ENCODE assay signal across 10 cellular contexts in the genomic region with DNA sequence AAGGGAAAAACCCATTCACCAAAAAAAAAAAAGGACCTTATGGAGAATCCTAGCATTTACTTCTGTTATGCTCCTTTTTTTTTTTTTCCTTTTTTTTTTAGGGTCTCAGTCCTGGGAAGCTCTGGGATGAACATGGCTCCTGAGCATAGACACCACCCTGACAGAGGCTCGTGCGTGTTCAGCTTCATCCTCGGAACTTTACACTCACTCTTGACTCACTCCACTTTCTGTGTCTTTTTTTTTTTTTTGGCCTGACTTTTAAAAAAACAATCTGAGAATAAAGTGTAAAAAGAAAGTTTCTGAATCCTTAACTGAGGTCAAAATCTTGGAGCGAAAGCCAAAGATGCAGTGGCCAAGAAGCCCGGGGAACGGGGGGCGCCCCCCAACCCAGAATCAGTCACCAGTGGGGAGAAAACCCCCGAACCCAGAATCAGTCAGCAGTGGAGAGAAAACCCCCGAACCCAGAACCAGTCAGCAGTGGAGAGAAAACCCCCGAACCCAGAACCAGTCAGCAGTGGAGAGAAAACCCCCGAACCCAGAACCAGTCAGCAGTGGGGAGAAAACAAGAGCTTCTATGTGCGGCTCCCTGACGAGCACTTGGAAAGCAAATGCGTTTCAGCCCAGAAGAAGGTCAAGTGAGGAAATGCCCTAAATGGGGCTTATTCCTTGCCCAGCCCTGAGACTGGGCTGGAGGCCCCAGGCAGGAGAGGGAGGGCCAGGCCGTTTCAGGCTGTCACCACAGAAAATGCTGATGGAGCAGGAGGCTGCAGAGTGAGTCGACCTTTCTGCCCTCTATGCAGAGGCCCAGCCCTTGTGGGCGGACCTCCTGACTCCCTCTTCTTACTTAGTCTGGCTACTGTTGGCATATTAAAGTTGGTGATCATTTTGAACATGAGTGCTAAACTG. TPM values are rescaled to one million over a fixed set of nuclear protein-coding genes. Genes with fewer than 3 reads are reported as not detected.
DNase-seq lines count a peak whose midpoint lies in the region; ATAC-seq and TF ChIP-seq lines count a peak whose summit lies in the region.
"Had no signal": no experiment of that assay in that cellular context is flagged by ENCODE, and none has a peak within 500 bp of the region (broad histone marks: within the 10 kb centered on the region; RNA-seq: fewer than 3 reads in every experiment).

No MANE protein-coding gene starts in this region.

- peak overlapping the region; percentile 50 for H2AFZ ChIP-seq in smooth muscle cell (ENCODE audit: low read depth)

- no peaks in the 10 kb centered on the region for H3K9me3 ChIP-seq in smooth muscle cell (replicated peaks; ENCODE audit: low read depth)

- peaks cover 0 to 7% (median 5%) of the 10 kb centered on the region in 3 donors for H3K27me3 Mint-ChIP-seq in immature natural killer cell (ENCODE audit: low read depth in 3 of 3)

- H3K27me3 ChIP-seq in GM06990 (replicated peaks; ENCODE audit: control insufficient read depth, insufficient read depth, low read length) (no peaks in the 10 kb centered on the region), smooth muscle cell (ENCODE audit: low read depth) (no peaks in the 10 kb centered on the region)

- peak overlapping the region; percentile 62 for H3K4me2 ChIP-seq in smooth muscle cell

- TF ChIP-seq CTCF in GM06990 (IDR thresholded peaks at IDR 0.05; ENCODE audit: insufficient read depth, low read length, poor library complexity, severe bottlenecking), result no peak
- no peak for TF ChIP-seq CTCF in WI38 (IDR thresholded peaks at IDR 0.05; ENCODE audit: low read depth, low read length)
- no peak for TF ChIP-seq CTCF in smooth muscle cell (IDR thresholded peaks at IDR 0.05; ENCODE audit: borderline replicate concordance, insufficient read depth, poor library complexity, severe bottlenecking)

- no peaks in the 10 kb centered on the region for H3K9me3 Mint-ChIP-seq in immature natural killer cell

- WGBS in smooth muscle cell (ENCODE audit: low lambda C conversion rate), result 58% methylated on average over 17 of the region's 17 CpGs

- H3K36me3 ChIP-seq in GM06990 (ENCODE audit: control insufficient read depth, insufficient read depth, low read length) (no peaks in the 10 kb centered on the region), smooth muscle cell (ENCODE audit: low read depth) (no peaks in the 10 kb centered on the region)

- H3K4me3 ChIP-seq in GM06990 (replicated peaks; ENCODE audit: low read depth, low read length), result no peak overlapping the region
- H3K4me3 ChIP-seq in WI38 (ENCODE audit: low read depth, low read length), result peak overlapping the region; percentile 17; the same call in 1 of the 2 replicates
- H3K4me3 ChIP-seq in smooth muscle cell, result no peak overlapping the region

- intact Hi-C loops in left cardiac atrium (cut with DNase I), result loop anchor here in 1 of 2 donors (10.0 kb wide), 1 partner anchor 124 kb away; no protein-coding TSS in a partner anchor

- no peak for TF ChIP-seq POLR2A in erythroblast (IDR thresholded peaks at IDR 0.05; ENCODE audit: low read length)

- H3K27ac ChIP-seq in smooth muscle cell (ENCODE audit: low read depth), result peak overlapping the region; percentile 51

- H3K4me1 ChIP-seq in smooth muscle cell (ENCODE audit: low read depth), result peaks cover 22% of the 10 kb centered on the region

- peak overlapping the region; percentile 13 for H3K9ac ChIP-seq in smooth muscle cell (ENCODE audit: low read depth)

- peak; percentile 11 to 51 for ATAC-seq in left cardiac atrium

- peak; percentile 29 for DNase-seq in GM06990 (ENCODE audit: extremely low read depth, insufficient read length)
- DNase-seq in left cardiac atrium, result no peak
- no peak for DNase-seq in smooth muscle cell (lab: John Stamatoyannopoulos, UW; ENCODE audit: unreplicated experiment)
- no peak for DNase-seq in AML-193 (lab: John Stamatoyannopoulos, UW)
- no peak for DNase-seq in erythroblast (lab: John Stamatoyannopoulos, UW)
- DNase-seq in immature natural killer cell, result no peak
- no peak for DNase-seq in stimulated activated CD4-positive, alpha-beta T cell treated with anti-CD3 and anti-CD28 coated beads, Interleukin-2, amount 100 ng/mL, for 24 hours
- DNase-seq: kidney, NCI-H1694 treated with DMSO at 0.1 percent for 48 hours had no signal

- no peak overlapping the region for H3K27ac Mint-ChIP-seq in immature natural killer cell

- peaks cover 5% of the 10 kb centered on the region for H3F3A ChIP-seq in smooth muscle cell (ENCODE audit: low read depth)

- no peaks in the 10 kb centered on the region for H4K20me1 ChIP-seq in smooth muscle cell (ENCODE audit: low read depth)

- H3K4me1 Mint-ChIP-seq in immature natural killer cell, result no peaks in the 10 kb centered on the region

- no peak overlapping the region for H3K4me3 Mint-ChIP-seq in immature natural killer cell

- H3K36me3 Mint-ChIP-seq in immature natural killer cell, result no peaks in the 10 kb centered on the region

- H3K79me2 ChIP-seq in smooth muscle cell (ENCODE audit: low read depth), result no peaks in the 10 kb centered on the region

RNA-seq across cellular contexts. Expression of a gene that starts 19.0 kb away (rescaled TPM):
- total RNA-seq in left cardiac atrium (100 to 1,000 TPM in 1 of 2 donors, 10 to 100 TPM in 1; 81.1 to 129 TPM), smooth muscle cell (178 and 183 TPM in 2 replicates)
- polyA plus RNA-seq in smooth muscle cell (203 and 251 TPM in 2 replicates), immature natural killer cell (10 to 100 TPM; 18.2 to 47.3 (median 30.0) TPM)
